Comparison of ENCODE assay signal across 9 cellular contexts in the genomic region with DNA sequence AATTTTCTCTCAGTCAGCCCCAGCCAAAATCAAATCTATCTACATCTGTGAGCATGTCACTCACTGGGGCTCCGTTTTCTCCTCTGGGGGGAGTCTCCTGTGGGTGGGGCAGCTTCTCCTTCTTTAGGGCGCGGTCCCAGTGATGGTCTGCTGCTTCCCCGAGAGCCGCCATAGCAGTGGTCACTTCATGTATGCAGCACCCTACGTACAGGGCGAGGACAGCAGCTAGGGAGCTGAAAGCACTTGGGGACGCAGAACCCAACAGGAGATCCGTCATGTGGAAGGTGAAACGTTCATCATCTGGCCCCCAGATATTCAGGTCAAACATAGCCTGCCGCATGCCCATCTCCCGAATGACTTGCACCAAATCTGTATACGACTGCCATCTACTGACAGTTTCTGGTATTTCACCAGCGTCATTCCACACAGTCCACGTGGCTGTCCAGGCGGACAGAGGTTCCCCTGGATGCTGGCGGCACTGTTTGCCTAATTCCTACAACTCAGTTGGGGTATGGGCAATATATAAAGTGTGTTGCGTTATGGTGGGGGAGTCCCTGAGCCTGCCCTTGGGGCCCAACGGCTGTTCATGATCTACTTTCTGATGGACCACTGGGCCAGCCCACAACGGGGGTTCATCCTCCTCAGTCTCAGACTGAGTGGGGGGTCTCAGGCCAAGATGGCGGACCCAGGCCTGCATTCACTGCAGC.
DNase-seq lines count a peak whose midpoint lies in the region; ATAC-seq and TF ChIP-seq lines count a peak whose summit lies in the region.
"Had no signal": no experiment of that assay in that cellular context is flagged by ENCODE, and none has a peak within 500 bp of the region (broad histone marks: within the 10 kb centered on the region; RNA-seq: fewer than 3 reads in every experiment).

No MANE protein-coding gene starts in this region.

- ATAC-seq in HG03045 (IDR thresholded peaks at IDR 0.05; ENCODE audit: unreplicated experiment) (peak; percentile 69), HG02763 (IDR thresholded peaks at IDR 0.05; ENCODE audit: unreplicated experiment) (no peak), GM21737 (IDR thresholded peaks at IDR 0.05; ENCODE audit: unreplicated experiment) (no peak)

- TF ChIP-seq CTCF in GM10266 (IDR thresholded peaks at IDR 0.05; ENCODE audit: control insufficient read depth, insufficient read depth, low read depth, missing control alignments) (peak; percentile 64), WI38 (IDR thresholded peaks at IDR 0.05; ENCODE audit: low read depth, low read length) (peak; percentile 23; the same call in 1 of the 2 replicates)

- DNase-seq in GM10266 (ENCODE audit: extremely low spot score) = peak; percentile 27
- DNase-seq in iPS-NIHi7 (ENCODE audit: extremely low spot score) = peak; percentile 26
- no peak for DNase-seq in cerebellar nuclear complex (lab: John Stamatoyannopoulos, UW)
- DNase-seq in NCI-H2227 treated with DMSO at 0.1 percent for 48 hours (lab: John Stamatoyannopoulos, UW) = no peak

- no peak overlapping the region for H3K4me3 ChIP-seq in WI38 (ENCODE audit: low read depth, low read length)
- H3K4me3 ChIP-seq: SK-N-MC had no signal

Comparison
In these comparisons a context has a peak if more than half of its experiments do, and no peak if none do; other contexts are left out.
1. DNase-seq: peak in GM10266 (single experiment) and iPS-NIHi7 (single experiment); none in cerebellar nuclear complex (0 of 2) and NCI-H2227 treated with DMSO at 0.1 percent for 48 hours (single experiment).